ENCODE assay signal across 9 cellular contexts in genomic region chr1:27555700-27556424, GRCh38. TPM values are rescaled to one million over a fixed set of nuclear protein-coding genes. Genes with fewer than 3 reads are reported as not detected.
A peak's percentile ranks its signal among the peaks of the same experiment; 100 is the strongest.
DNase-seq lines count a peak whose midpoint lies in the region; ATAC-seq, FAIRE-seq and TF ChIP-seq lines count a peak whose summit lies in the region.
"Had no signal": no experiment of that assay in that cellular context is flagged by ENCODE, and none has a peak within 500 bp of the region (broad histone marks: within the 10 kb centered on the region; RNA-seq: fewer than 3 reads in every experiment).

No MANE protein-coding gene starts in this region.

- peaks cover 35 to 54% (median 38%) of the 10 kb centered on the region in 11 experiments; a peak in 21 of 22 replicates for H4K20me1 ChIP-seq in BLaER1 treated with 17β-estradiol and CSF1 and Interleukin-3, amounts not matched to agents 10 nM and 100 nM

- peaks cover 0 to 9% (median 4%) of the 10 kb centered on the region in 5 donors for H3K36me3 Mint-ChIP-seq in naive thymus-derived CD4-positive, alpha-beta T cell

- no peaks in the 10 kb centered on the region for H3K27me3 Mint-ChIP-seq in naive thymus-derived CD4-positive, alpha-beta T cell

- H3K27ac Mint-ChIP-seq in naive thymus-derived CD4-positive, alpha-beta T cell = peak overlapping the region; percentile 57 to 98 (median 81)

- H3K9me3 ChIP-seq in BLaER1 treated with 17β-estradiol and CSF1 and Interleukin-3, amounts not matched to agents 10 nM and 100 nM (replicated peaks in 1 of 11) = peaks cover 0 to 3% (median 0%) of the 10 kb centered on the region in 11 experiments; a peak in 1 of 22 replicates
- no peaks in the 10 kb centered on the region for H3K9me3 ChIP-seq in breast epithelium
- H3K9me3 ChIP-seq in naive thymus-derived CD4-positive, alpha-beta T cell (ENCODE audit: control insufficient read depth in 2 of 3, low read length in 3 of 3) = no peaks in the 10 kb centered on the region

- H3K27ac ChIP-seq in BLaER1 treated with 17β-estradiol and CSF1 and Interleukin-3, amounts not matched to agents 10 nM and 100 nM = peak overlapping the region; percentile 54 to 90 (median 79); a peak in 21 of 22 replicates
- H3K27ac ChIP-seq in breast epithelium = peak overlapping the region; percentile 87 to 92
- peak overlapping the region; percentile 14 for H3K27ac ChIP-seq in naive thymus-derived CD4-positive, alpha-beta T cell (ENCODE audit: low read depth, low read length)

- POLR2A ChIA-PET in naive thymus-derived CD4-positive, alpha-beta T cell (lab: Charles Lee) = interaction anchor here (0.6 to 2.5 kb wide), 11 partner anchors 15 to 211 kb away, joined by 3 to 11 read pairs (median 4); partner anchors contain the start of gene AHDC1

- TF ChIP-seq CTCF in breast epithelium (IDR thresholded peaks at IDR 0.05) = no peak

- H3K4me3 Mint-ChIP-seq in naive thymus-derived CD4-positive, alpha-beta T cell = peak overlapping the region in 9 of 10 donors; percentile 6 to 76 (median 59)

- H3K4me2 ChIP-seq in BLaER1 treated with 17β-estradiol and CSF1 and Interleukin-3, amounts not matched to agents 10 nM and 100 nM = peak overlapping the region; percentile 80 to 98 (median 91)

- H3K36me3 ChIP-seq in BLaER1 treated with 17β-estradiol and CSF1 and Interleukin-3, amounts not matched to agents 10 nM and 100 nM = peaks cover 26 to 72% (median 46%) of the 10 kb centered on the region in 11 experiments
- H3K36me3 ChIP-seq in breast epithelium = peaks cover 6% of the 10 kb centered on the region
- H3K36me3 ChIP-seq in naive thymus-derived CD4-positive, alpha-beta T cell (ENCODE audit: control insufficient read depth in 2 of 3, insufficient read depth in 3 of 3, low read length in 3 of 3) = peaks cover 0 to 26% (median 0%) of the 10 kb centered on the region in 3 experiments

- no peaks in the 10 kb centered on the region for H3K27me3 ChIP-seq in BLaER1 treated with 17β-estradiol and CSF1 and Interleukin-3, amounts not matched to agents 10 nM and 100 nM
- no peaks in the 10 kb centered on the region for H3K27me3 ChIP-seq in breast epithelium
- no peaks in the 10 kb centered on the region for H3K27me3 ChIP-seq in naive thymus-derived CD4-positive, alpha-beta T cell (ENCODE audit: control insufficient read depth in 2 of 2, insufficient read depth in 2 of 2, low read length in 2 of 2)

- H3K9ac ChIP-seq in BLaER1 treated with 17β-estradiol and CSF1 and Interleukin-3, amounts not matched to agents 10 nM and 100 nM = peak overlapping the region; percentile 62 to 76 (median 71); a peak in 20 of 22 replicates

- H3K4me3 ChIP-seq in BLaER1 treated with 17β-estradiol and CSF1 and Interleukin-3, amounts not matched to agents 10 nM and 100 nM = peak overlapping the region in 8 of 10 experiments; percentile 9 to 60 (median 40); a peak in 10 of 20 replicates
- no peak overlapping the region for H3K4me3 ChIP-seq in Jurkat, Clone E6-1 (ENCODE audit: low read length)
- H3K4me3 ChIP-seq in breast epithelium = peak overlapping the region in 1 of 3 donors; percentile 16
- no peak overlapping the region for H3K4me3 ChIP-seq in naive thymus-derived CD4-positive, alpha-beta T cell (ENCODE audit: low read length)

- H3K4me1 Mint-ChIP-seq in naive thymus-derived CD4-positive, alpha-beta T cell = peaks cover 17 to 51% (median 46%) of the 10 kb centered on the region in 7 donors

- CTCF ChIA-PET in naive thymus-derived CD4-positive, alpha-beta T cell (lab: Charles Lee) = interaction anchor here (0.6 to 5.0 kb wide), 28 partner anchors 9 to 170 kb away, joined by 3 to 64 read pairs (median 4); partner anchors contain the start of genes AHDC1, FAM76A and WASF2

- intact Hi-C loops in breast epithelium (cut with DNase I; ENCODE audit: low total_unique reads) = loop anchor here (5.0 kb wide), 1 partner anchor 46 kb away; the partner anchor contains the start of gene AHDC1
- intact Hi-C loops in naive thymus-derived CD4-positive, alpha-beta T cell (cut with micrococcal nuclease) = loop anchor here (1.0 kb wide), 6 partner anchors 12 to 153 kb away; no protein-coding TSS in a partner anchor

- FAIRE-seq in H54 (lab: Jason Lieb, UNC) = no peak
- FAIRE-seq: colon had no signal

- TF ChIP-seq POLR2A in breast epithelium (IDR thresholded peaks at IDR 0.05) (no peak), H54 (IDR thresholded peaks at IDR 0.05; ENCODE audit: low read depth, low read length) (no peak)

- H3K4me1 ChIP-seq in BLaER1 treated with 17β-estradiol and CSF1 and Interleukin-3, amounts not matched to agents 10 nM and 100 nM = peaks cover 47 to 79% (median 72%) of the 10 kb centered on the region in 10 experiments
- peaks cover 14 to 27% of the 10 kb centered on the region in 2 donors for H3K4me1 ChIP-seq in breast epithelium
- peaks cover 8 to 16% of the 10 kb centered on the region in 2 donors for H3K4me1 ChIP-seq in naive thymus-derived CD4-positive, alpha-beta T cell (ENCODE audit: control insufficient read depth in 2 of 2, insufficient read depth in 2 of 2, low read length in 2 of 2)

- peak; percentile 63 for DNase-seq in Jurkat, Clone E6-1 (ENCODE audit: low read depth, low spot score)
- DNase-seq in breast epithelium (ENCODE audit: low spot score in 2 of 2) (no peak), NCI-H1105 (lab: John Stamatoyannopoulos, UW) (no peak), H54 (ENCODE audit: insufficient read length, low spot score) (no peak), retina (no peak)
- DNase-seq in naive thymus-derived CD4-positive, alpha-beta T cell = peak in 5 of 9 donors; percentile 10 to 34 (median 30)
- no peak for DNase-seq in activated CD8-positive, alpha-beta memory T cell treated with anti-CD3 and anti-CD28 coated beads, Interleukin-2, amount 50 U/mL, for 48 hours

- no peak for ATAC-seq in naive thymus-derived CD4-positive, alpha-beta T cell

- peaks cover 0 to 1% (median 0%) of the 10 kb centered on the region in 11 donors for H3K9me3 Mint-ChIP-seq in naive thymus-derived CD4-positive, alpha-beta T cell

RNA-seq across cellular contexts. Expression of gene AHDC1, which starts 48.1 kb away (rescaled TPM):
- polyA plus RNA-seq in Jurkat, Clone E6-1 (2012; ENCODE audit: insufficient read depth, insufficient read length) = 14.8 TPM
- 10 to 100 TPM; 10.7 to 17.1 (median 15.4) TPM for total RNA-seq in breast epithelium
- total RNA-seq in naive thymus-derived CD4-positive, alpha-beta T cell = 10 to 100 TPM; 18.4 to 38.8 (median 21.3) TPM
- polyA plus RNA-seq in naive thymus-derived CD4-positive, alpha-beta T cell = 1 to 10 TPM in 1 of 2 donors, under 1 TPM in 1; 0.90 to 2.0 TPM

Comparison
In these comparisons a context has a peak if more than half of its experiments do, and no peak if none do; other contexts are left out.
1. H3K27ac ChIP-seq: peak in every context shown above with its lines; median percentile 90 in breast epithelium; 79 in BLaER1 treated with 17β-estradiol and CSF1 and Interleukin-3, amounts not matched to agents 10 nM and 100 nM; 14 in naive thymus-derived CD4-positive, alpha-beta T cell.
2. H3K4me3 ChIP-seq: peak in BLaER1 treated with 17β-estradiol and CSF1 and Interleukin-3, amounts not matched to agents 10 nM and 100 nM (8 of 10); none in Jurkat, Clone E6-1 (single experiment) and naive thymus-derived CD4-positive, alpha-beta T cell (single experiment).
3. DNase-seq: peak in Jurkat, Clone E6-1 (single experiment) and naive thymus-derived CD4-positive, alpha-beta T cell (5 of 9); none in breast epithelium (0 of 2), NCI-H1105 (single experiment), H54 (single experiment), retina (single experiment) and activated CD8-positive, alpha-beta memory T cell treated with anti-CD3 and anti-CD28 coated beads, Interleukin-2, amount 50 U/mL, for 48 hours (single experiment).